36 cellular contexts compared by ENCODE assay signal in the genomic region with DNA sequence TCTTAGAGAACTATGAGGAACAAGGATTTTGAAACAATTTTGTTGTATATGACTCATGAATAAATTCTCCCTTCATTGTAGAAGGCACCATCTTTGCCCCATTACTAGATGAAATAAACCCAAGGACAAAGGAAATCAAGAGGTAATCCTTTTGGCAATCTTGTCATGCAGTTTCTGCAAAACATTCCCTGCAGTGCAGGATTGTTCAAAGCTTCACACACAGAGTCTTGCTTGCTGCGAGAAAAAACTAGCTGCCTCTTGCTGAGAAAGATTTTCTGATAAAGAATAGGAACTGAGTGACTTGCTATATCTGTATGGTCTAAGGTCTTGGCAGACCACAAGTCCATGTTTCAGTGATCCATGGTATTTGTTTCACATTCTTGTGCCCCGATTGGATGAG.
A peak's percentile ranks its signal among the peaks of the same experiment; 100 is the strongest.
DNase-seq lines count a peak whose midpoint lies in the region; ATAC-seq, FAIRE-seq and TF ChIP-seq lines count a peak whose summit lies in the region.
"Had no signal": no experiment of that assay in that cellular context is flagged by ENCODE, and none has a peak within 500 bp of the region (broad histone marks: within the 10 kb centered on the region; RNA-seq: fewer than 3 reads in every experiment).

No MANE protein-coding gene starts in this region.

- TF ChIP-seq CTCF in HFFc6 (IDR thresholded peaks at IDR 0.05): no peak
- TF ChIP-seq CTCF in endodermal cell (conservative IDR thresholded peaks at IDR 0.05): no peak
- TF ChIP-seq CTCF in neural progenitor cell (IDR thresholded peaks at IDR 0.05): no peak

- 25 to 39% methylated on average over 1 to 2 of the region's 2 CpGs for WGBS in endodermal cell (ENCODE audit: insufficient coverage in 1 of 2, insufficient read length in 1 of 2), 2 experiments
- WGBS in small intestine, 3 donors: 46 to 64% (median 48%) methylated on average over 2 of the region's 2 CpGs

- no peaks in the 10 kb centered on the region for H3K79me2 ChIP-seq in neural progenitor cell (ENCODE audit: low read depth)

- H3K9me3 Mint-ChIP-seq in HFFc6: no peaks in the 10 kb centered on the region
- H3K9me3 Mint-ChIP-seq in endodermal cell: peaks cover 18% of the 10 kb centered on the region
- peaks cover 2% of the 10 kb centered on the region for H3K9me3 Mint-ChIP-seq in neural progenitor cell
- H3K9me3 Mint-ChIP-seq: activated T-helper 1 cell treated with anti-CD3 and anti-CD28 coated beads, Interleukin-12 subunit alpha, Interleukin-12 subunit beta, Interleukin-2, Interleukin-4 antibody, amounts not matched to agents 30 ng/mL and 10 ng/mL and 1 ng/mL, durations not matched to agents 14 hours and 24 hours and 36 hours; T-helper 1 cell treated with Interleukin-12 subunit alpha and Interleukin-12 subunit beta and Interleukin-4 antibody, amounts not matched to agents 30 μg/mL and 1 μg/mL, for 36 hours had no signal

- H3K4me1 Mint-ChIP-seq in HFFc6 (ENCODE audit: low read depth) (no peaks in the 10 kb centered on the region), endodermal cell (peaks cover 21% of the 10 kb centered on the region), neural progenitor cell (peaks cover 17% of the 10 kb centered on the region)
- H3K4me1 Mint-ChIP-seq: naive thymus-derived CD8-positive, alpha-beta T cell had no signal

- H3K4me2 ChIP-seq in neural progenitor cell: peak overlapping the region; percentile 8
- H3K4me2 ChIP-seq: BLaER1, SK-N-SH had no signal

- H3K27me3 ChIP-seq in endodermal cell (ENCODE audit: control insufficient read depth, insufficient read depth, low read length, poor library complexity, severe bottlenecking) (no peaks in the 10 kb centered on the region), neural progenitor cell (no peaks in the 10 kb centered on the region), small intestine (ENCODE audit: control insufficient read depth in 2 of 2, insufficient read depth in 2 of 2, low read length in 2 of 2) (no peaks in the 10 kb centered on the region)
- H3K27me3 ChIP-seq: adrenal gland, BLaER1, ovary, suprapubic skin, upper lobe of right lung had no signal

- FAIRE-seq in small intestine (lab: Jason Lieb, UNC): no peak
- FAIRE-seq: bronchial epithelial cell, colon, GM12892, kidney, TTC549 had no signal

- no peaks in the 10 kb centered on the region for H3K4me1 ChIP-seq in endodermal cell (ENCODE audit: control insufficient read depth, insufficient read depth, low read length)
- peaks cover 14% of the 10 kb centered on the region for H3K4me1 ChIP-seq in neural progenitor cell
- H3K4me1 ChIP-seq in small intestine (ENCODE audit: control insufficient read depth in 2 of 2, insufficient read depth in 1 of 2, low read depth in 1 of 2, low read length in 1 of 2): no peaks in the 10 kb centered on the region
- H3K4me1 ChIP-seq: adrenal gland, BLaER1, suprapubic skin, upper lobe of right lung had no signal

- no peaks in the 10 kb centered on the region for H3K27me3 Mint-ChIP-seq in HFFc6 (ENCODE audit: insufficient read depth)
- H3K27me3 Mint-ChIP-seq in endodermal cell (ENCODE audit: insufficient read depth): no peaks in the 10 kb centered on the region
- H3K27me3 Mint-ChIP-seq in neural progenitor cell (ENCODE audit: insufficient read depth, low read depth): no peaks in the 10 kb centered on the region
- H3K27me3 Mint-ChIP-seq: activated CD8-positive, alpha-beta T cell treated with anti-CD3 and anti-CD28 coated beads for 36 hours; naive thymus-derived CD8-positive, alpha-beta T cell had no signal

- no peaks in the 10 kb centered on the region for H4K20me1 ChIP-seq in neural progenitor cell (ENCODE audit: low read depth)
- H4K20me1 ChIP-seq: BLaER1 had no signal

- DNase-seq in HFFc6: peak; percentile 1
- DNase-seq in amniotic epithelial cell (ENCODE audit: low read depth): peak; percentile 40
- peak; percentile 69 for DNase-seq in endodermal cell
- DNase-seq in neural progenitor cell (ENCODE audit: low spot score): peak; percentile 55
- DNase-seq in small intestine: no peak
- DNase-seq in SKM-1 treated with dmso at 0.1 percent for 144 hours (lab: John Stamatoyannopoulos, UW; ENCODE audit: unreplicated experiment): no peak
- no peak for DNase-seq in retina
- DNase-seq: activated CD4-positive, CD25-positive, alpha-beta regulatory T cell treated with anti-CD3 and anti-CD28 coated beads, Interleukin-2, amount 50 U/mL, for 72 hours; activated CD8-positive, alpha-beta memory T cell treated with anti-CD3 and anti-CD28 coated beads, Interleukin-2, amount 50 U/mL, for 48 hours; activated CD8-positive, alpha-beta T cell treated with anti-CD3 and anti-CD28 coated beads for 36 hours; activated naive CD4-positive, alpha-beta T cell treated with Interleukin-2 at 50 U/mL for 16 hours; adrenal gland; effector CD8-positive, alpha-beta T cell; head of caudate nucleus; kidney; MM.1S; naive thymus-derived CD8-positive, alpha-beta T cell; NCI-H1930; NCI-H524; ovary; SK-N-SH; stimulated activated naive CD4-positive, alpha-beta T cell treated with Interleukin-2 at 50 U/mL for 16 hours; upper lobe of right lung had no signal

- H3K27ac Mint-ChIP-seq in HFFc6 (no peak overlapping the region), endodermal cell (peak overlapping the region; percentile 56), neural progenitor cell (no peak overlapping the region)
- H3K27ac Mint-ChIP-seq: activated CD8-positive, alpha-beta T cell treated with anti-CD3 and anti-CD28 coated beads for 36 hours; activated T-helper 1 cell treated with anti-CD3 and anti-CD28 coated beads, Interleukin-12 subunit alpha, Interleukin-12 subunit beta, Interleukin-2, Interleukin-4 antibody, amounts not matched to agents 30 ng/mL and 10 ng/mL and 1 ng/mL, durations not matched to agents 14 hours and 24 hours and 36 hours; naive thymus-derived CD8-positive, alpha-beta T cell; T-helper 1 cell treated with Interleukin-12 subunit alpha and Interleukin-12 subunit beta and Interleukin-4 antibody, amounts not matched to agents 30 μg/mL and 1 μg/mL, for 36 hours had no signal

- no peaks in the 10 kb centered on the region for H3K36me3 ChIP-seq in endodermal cell (ENCODE audit: control insufficient read depth, insufficient read depth, low read length)
- no peaks in the 10 kb centered on the region for H3K36me3 ChIP-seq in neural progenitor cell
- no peaks in the 10 kb centered on the region for H3K36me3 ChIP-seq in small intestine (ENCODE audit: control insufficient read depth in 2 of 2, insufficient read depth in 2 of 2, low read length in 2 of 2)
- H3K36me3 ChIP-seq: adrenal gland, BLaER1, ovary, suprapubic skin, upper lobe of right lung had no signal

- H3K9ac ChIP-seq in endodermal cell (ENCODE audit: extremely low read depth, low read length, poor library complexity, severe bottlenecking) (no peak overlapping the region), neural progenitor cell (no peak overlapping the region)
- H3K9ac ChIP-seq: BLaER1, SK-N-SH had no signal

- H3K9me3 ChIP-seq in endodermal cell (ENCODE audit: control insufficient read depth, low read length) (peaks cover 27% of the 10 kb centered on the region), neural progenitor cell (ENCODE audit: low read depth) (no peaks in the 10 kb centered on the region), small intestine (ENCODE audit: control insufficient read depth, low read depth) (peaks cover 2% of the 10 kb centered on the region)
- H3K9me3 ChIP-seq: adrenal gland, BLaER1, ovary, SK-N-SH, suprapubic skin, upper lobe of right lung had no signal

- no peak for ATAC-seq in HG02763 (IDR thresholded peaks at IDR 0.05; ENCODE audit: unreplicated experiment)
- ATAC-seq: activated CD8-positive, alpha-beta T cell treated with anti-CD3 and anti-CD28 coated beads for 36 hours; naive thymus-derived CD8-positive, alpha-beta T cell; Right ventricle myocardium inferior; upper lobe of right lung had no signal

- H2AFZ ChIP-seq in neural progenitor cell (replicated peaks): no peak overlapping the region

- H3K27ac ChIP-seq in endodermal cell (ENCODE audit: low read depth, low read length): no peak overlapping the region
- peak overlapping the region; percentile 27 for H3K27ac ChIP-seq in neural progenitor cell
- no peak overlapping the region for H3K27ac ChIP-seq in small intestine (ENCODE audit: low read depth in 1 of 2, low read length in 1 of 2)
- H3K27ac ChIP-seq: adrenal gland, BLaER1, epithelial cell of prostate, HL-60, ovary, skin epidermis, suprapubic skin, upper lobe of right lung had no signal

- H3K4me3 Mint-ChIP-seq in HFFc6: no peak overlapping the region
- H3K4me3 Mint-ChIP-seq in endodermal cell: no peak overlapping the region
- no peak overlapping the region for H3K4me3 Mint-ChIP-seq in neural progenitor cell
- H3K4me3 Mint-ChIP-seq: activated CD8-positive, alpha-beta T cell treated with anti-CD3 and anti-CD28 coated beads for 36 hours; activated T-helper 1 cell treated with anti-CD3 and anti-CD28 coated beads, Interleukin-12 subunit alpha, Interleukin-12 subunit beta, Interleukin-2, Interleukin-4 antibody, amounts not matched to agents 30 ng/mL and 10 ng/mL and 1 ng/mL, durations not matched to agents 14 hours and 24 hours and 36 hours; naive thymus-derived CD8-positive, alpha-beta T cell; T-helper 1 cell treated with Interleukin-12 subunit alpha and Interleukin-12 subunit beta and Interleukin-4 antibody, amounts not matched to agents 30 μg/mL and 1 μg/mL, for 36 hours had no signal

- no peaks in the 10 kb centered on the region for H3K36me3 Mint-ChIP-seq in HFFc6 (ENCODE audit: low read depth)
- H3K36me3 Mint-ChIP-seq in endodermal cell (ENCODE audit: low read depth): peaks cover 7% of the 10 kb centered on the region
- H3K36me3 Mint-ChIP-seq in neural progenitor cell: no peaks in the 10 kb centered on the region
- H3K36me3 Mint-ChIP-seq: naive thymus-derived CD8-positive, alpha-beta T cell had no signal

- no peaks in the 10 kb centered on the region for H3F3A ChIP-seq in neural progenitor cell (ENCODE audit: low read depth)

- H3K4me3 ChIP-seq in endodermal cell (ENCODE audit: low read length) (no peak overlapping the region), neural progenitor cell (no peak overlapping the region), small intestine (ENCODE audit: low read depth in 1 of 2, low read length in 2 of 2) (no peak overlapping the region)
- H3K4me3 ChIP-seq: adrenal gland, BLaER1, ovary, skin epidermis, suprapubic skin, upper lobe of right lung had no signal

Comparison
In these comparisons a context has a peak if more than half of its experiments do, and no peak if none do; other contexts are left out.
1. DNase-seq: peak in HFFc6 (single experiment), amniotic epithelial cell (single experiment), endodermal cell (single experiment) and neural progenitor cell (single experiment); none in small intestine (single experiment), SKM-1 treated with dmso at 0.1 percent for 144 hours (single experiment) and retina (single experiment).